4 cellular contexts compared by ENCODE assay signal in genomic region chr10:5135581-5135980, GRCh38.
TF ChIP-seq lines count a peak whose summit lies in the region.

No MANE protein-coding gene starts in this region.

TF ChIP-seq in HepG2, 621 proteins besides CTCF, POLR2A, EP300 and RAD21:
- peak; percentile 25 to 63; a peak in 2 of 4 replicates for TF ChIP-seq MAFK (conservative IDR thresholded peaks at IDR 0.05 in 1 of 2, IDR thresholded peaks at IDR 0.05 in 1 of 2; ENCODE audit: low read length in 2 of 2)
- peak; percentile 45; the same call in 1 of the 2 replicates for TF ChIP-seq MAFF (IDR thresholded peaks at IDR 0.05; ENCODE audit: low read depth, low read length)
- no peak for TF ChIP-seq ZNF580 (CRISPR knock-in tag; IDR thresholded peaks at IDR 0.05; ENCODE audit: borderline replicate concordance, low read depth)

TF ChIP-seq in A549, 52 proteins besides CTCF, POLR2A, EP300 and RAD21:
- no peak for TF ChIP-seq HDAC2 (IDR thresholded peaks at IDR 0.05)
- peak; percentile 73 for TF ChIP-seq MAFK (IDR thresholded peaks at IDR 0.05; ENCODE audit: partially characterized antibody)

TF ChIP-seq in IMR-90, 13 proteins besides CTCF, POLR2A, EP300 and RAD21:
- TF ChIP-seq NFE2L2 (IDR thresholded peaks at IDR 0.05; ENCODE audit: low read depth, low read length) (no peak), MAFK (IDR thresholded peaks at IDR 0.05; ENCODE audit: low read depth, low read length) (peak; percentile 29; the same call in 1 of the 2 replicates), MXI1 (IDR thresholded peaks at IDR 0.05; ENCODE audit: borderline replicate concordance, low read depth, low read length) (no peak), CHD1 (IDR thresholded peaks at IDR 0.05; ENCODE audit: low read depth, low read length) (no peak)
TF ChIP-seq in IMR-90: peak in this region for 1.

TF ChIP-seq in K562, 482 proteins besides CTCF, POLR2A, EP300 and RAD21:
- TF ChIP-seq C11orf30 (IDR thresholded peaks at IDR 0.05; ENCODE audit: low read depth) (peak; percentile 27; the same call in 1 of the 2 replicates), ZNF316 (IDR thresholded peaks at IDR 0.05) (peak; percentile 72), ESRRB (CRISPR knock-in tag; IDR thresholded peaks at IDR 0.05; ENCODE audit: borderline replicate concordance) (no peak)
